16 cellular contexts compared by ENCODE assay signal in genomic region chr2:98496750-98497493, GRCh38. TPM values are rescaled to one million over a fixed set of nuclear protein-coding genes. Genes with fewer than 3 reads are reported as not detected.
DNase-seq lines count a peak whose midpoint lies in the region; ATAC-seq and TF ChIP-seq lines count a peak whose summit lies in the region.
"Had no signal": no experiment of that assay in that cellular context is flagged by ENCODE, and none has a peak within 500 bp of the region (broad histone marks: within the 10 kb centered on the region; RNA-seq: fewer than 3 reads in every experiment).

No MANE protein-coding gene starts in this region.

- H3K27ac ChIP-seq in CD4-positive, alpha-beta memory T cell (ENCODE audit: low read depth, low read length), result no peak overlapping the region
- no peak overlapping the region for H3K27ac ChIP-seq in CD8-positive, alpha-beta memory T cell (ENCODE audit: low read depth, low read length)
- no peak overlapping the region for H3K27ac ChIP-seq in naive thymus-derived CD4-positive, alpha-beta T cell (ENCODE audit: low read depth, low read length)
- H3K27ac ChIP-seq: HL-60 had no signal

- POLR2A ChIA-PET in CD4-positive, alpha-beta memory T cell (lab: Charles Lee; ENCODE audit: partially characterized antibody), result interaction anchor here (0.7 kb wide), 1 partner anchor 17 kb away, joined by 3 read pairs; no protein-coding TSS in a partner anchor
- POLR2A ChIA-PET in CD8-positive, alpha-beta memory T cell (lab: Charles Lee), result no interaction called here
- POLR2A ChIA-PET in naive thymus-derived CD4-positive, alpha-beta T cell (lab: Charles Lee), result interaction anchor here (1.1 kb wide), 1 partner anchor 9 kb away, joined by 3 read pairs; no protein-coding TSS in a partner anchor

- H3K27me3 ChIP-seq in CD4-positive, alpha-beta memory T cell (ENCODE audit: insufficient read depth, low read length), result no peaks in the 10 kb centered on the region
- H3K27me3 ChIP-seq in CD8-positive, alpha-beta memory T cell (ENCODE audit: insufficient read depth, low read length, poor library complexity, severe bottlenecking), result no peaks in the 10 kb centered on the region
- no peaks in the 10 kb centered on the region for H3K27me3 ChIP-seq in naive thymus-derived CD4-positive, alpha-beta T cell (ENCODE audit: control insufficient read depth in 2 of 2, insufficient read depth in 2 of 2, low read length in 2 of 2)

- no peak for TF ChIP-seq CTCF in chondrocyte (IDR thresholded peaks at IDR 0.05)

- no peaks in the 10 kb centered on the region for H3K27me3 Mint-ChIP-seq in CD4-positive, alpha-beta memory T cell
- H3K27me3 Mint-ChIP-seq in CD8-positive, alpha-beta memory T cell, result no peaks in the 10 kb centered on the region
- H3K27me3 Mint-ChIP-seq in chondrocyte (ENCODE audit: low read depth), result no peaks in the 10 kb centered on the region
- no peaks in the 10 kb centered on the region for H3K27me3 Mint-ChIP-seq in naive thymus-derived CD4-positive, alpha-beta T cell
- H3K27me3 Mint-ChIP-seq: B cell; CD4-positive, CD25-positive, alpha-beta regulatory T cell; IgD-negative memory B cell had no signal

- H3K9me3 Mint-ChIP-seq in CD4-positive, alpha-beta memory T cell, result peaks cover 0 to 25% (median 13%) of the 10 kb centered on the region in 8 donors
- H3K9me3 Mint-ChIP-seq in CD8-positive, alpha-beta memory T cell, result peaks cover 0 to 21% (median 13%) of the 10 kb centered on the region in 5 donors
- H3K9me3 Mint-ChIP-seq in chondrocyte (ENCODE audit: low read depth), result no peaks in the 10 kb centered on the region
- peaks cover 3 to 36% (median 13%) of the 10 kb centered on the region in 11 donors for H3K9me3 Mint-ChIP-seq in naive thymus-derived CD4-positive, alpha-beta T cell

- H3K27ac Mint-ChIP-seq in CD4-positive, alpha-beta memory T cell, result peak overlapping the region in 4 of 7 donors; percentile 1 to 81 (median 55)
- H3K27ac Mint-ChIP-seq in CD8-positive, alpha-beta memory T cell, result peak overlapping the region in 6 of 8 donors; percentile 7 to 87 (median 61)
- no peak overlapping the region for H3K27ac Mint-ChIP-seq in chondrocyte (ENCODE audit: unreplicated experiment)
- H3K27ac Mint-ChIP-seq in naive thymus-derived CD4-positive, alpha-beta T cell, result peak overlapping the region in 5 of 9 donors; percentile 15 to 83 (median 49)
- H3K27ac Mint-ChIP-seq: B cell, IgD-negative memory B cell had no signal

- CTCF ChIA-PET in CD4-positive, alpha-beta memory T cell (lab: Charles Lee; ENCODE audit: partially characterized antibody), result interaction anchor here (0.9 to 1.0 kb wide), 3 partner anchors 9 to 72 kb away, joined by 3 read pairs; no protein-coding TSS in a partner anchor
- CTCF ChIA-PET in CD8-positive, alpha-beta memory T cell (lab: Charles Lee), result interaction anchor here (2.1 kb wide), 1 partner anchor 9 kb away, joined by 8 read pairs; no protein-coding TSS in a partner anchor
- CTCF ChIA-PET in naive thymus-derived CD4-positive, alpha-beta T cell (lab: Charles Lee), result no interaction called here

- no peak overlapping the region for H3K4me3 Mint-ChIP-seq in CD4-positive, alpha-beta memory T cell
- H3K4me3 Mint-ChIP-seq in CD8-positive, alpha-beta memory T cell, result peak overlapping the region in 2 of 7 donors; percentile 6 to 19
- H3K4me3 Mint-ChIP-seq in chondrocyte (ENCODE audit: unreplicated experiment), result no peak overlapping the region
- H3K4me3 Mint-ChIP-seq in naive thymus-derived CD4-positive, alpha-beta T cell, result peak overlapping the region in 3 of 10 donors; percentile 7 to 52 (median 36)
- H3K4me3 Mint-ChIP-seq: B cell; CD4-positive, CD25-positive, alpha-beta regulatory T cell had no signal

- peaks cover 57 to 67% of the 10 kb centered on the region in 2 donors for H3K36me3 Mint-ChIP-seq in CD4-positive, alpha-beta memory T cell
- H3K36me3 Mint-ChIP-seq in CD8-positive, alpha-beta memory T cell, result peaks cover 26 to 62% (median 31%) of the 10 kb centered on the region in 3 donors
- no peaks in the 10 kb centered on the region for H3K36me3 Mint-ChIP-seq in chondrocyte (ENCODE audit: low read depth)
- H3K36me3 Mint-ChIP-seq in naive thymus-derived CD4-positive, alpha-beta T cell, result peaks cover 21 to 82% (median 55%) of the 10 kb centered on the region in 5 donors

- H3K9me3 ChIP-seq in CD4-positive, alpha-beta memory T cell (ENCODE audit: control insufficient read depth in 1 of 2, low read length in 2 of 2), result no peaks in the 10 kb centered on the region
- H3K9me3 ChIP-seq in CD8-positive, alpha-beta memory T cell (ENCODE audit: low read length), result peaks cover 10% of the 10 kb centered on the region
- peaks cover 0 to 11% (median 6%) of the 10 kb centered on the region in 3 experiments for H3K9me3 ChIP-seq in naive thymus-derived CD4-positive, alpha-beta T cell (ENCODE audit: control insufficient read depth in 2 of 3, low read length in 3 of 3)

- H3K36me3 ChIP-seq in CD4-positive, alpha-beta memory T cell (ENCODE audit: insufficient read depth, low read length), result peaks cover 8% of the 10 kb centered on the region
- peaks cover 8% of the 10 kb centered on the region for H3K36me3 ChIP-seq in CD8-positive, alpha-beta memory T cell (ENCODE audit: insufficient read depth, low read length)
- peaks cover 0 to 32% (median 0%) of the 10 kb centered on the region in 3 experiments for H3K36me3 ChIP-seq in naive thymus-derived CD4-positive, alpha-beta T cell (ENCODE audit: control insufficient read depth in 2 of 3, insufficient read depth in 3 of 3, low read length in 3 of 3)
- H3K36me3 ChIP-seq: HAP-1 had no signal

- ATAC-seq in naive thymus-derived CD4-positive, alpha-beta T cell, result no peak
- no peak for ATAC-seq in HG02610 (IDR thresholded peaks at IDR 0.05; ENCODE audit: unreplicated experiment)

- no peak for DNase-seq in CD4-positive, alpha-beta memory T cell
- no peak for DNase-seq in CD8-positive, alpha-beta memory T cell
- DNase-seq in chondrocyte (ENCODE audit: low spot score) (peak; percentile 30), SKM-1 (lab: John Stamatoyannopoulos, UW; ENCODE audit: unreplicated experiment) (no peak)
- DNase-seq in naive thymus-derived CD4-positive, alpha-beta T cell, result no peak
- no peak for DNase-seq in stimulated activated naive CD4-positive, alpha-beta T cell treated with Interleukin-2 at 50 U/mL for 16 hours (lab: John Stamatoyannopoulos, UW)
- DNase-seq: CD4-positive, CD25-positive, alpha-beta regulatory T cell; DMS79; NCI-H1930; NCI-H526 treated with DMSO at 0.1 percent for 48 hours; SIG-M5 had no signal

- peaks cover 42 to 75% (median 60%) of the 10 kb centered on the region in 4 donors for H3K4me1 Mint-ChIP-seq in CD4-positive, alpha-beta memory T cell
- peaks cover 70 to 84% (median 81%) of the 10 kb centered on the region in 3 donors for H3K4me1 Mint-ChIP-seq in CD8-positive, alpha-beta memory T cell
- H3K4me1 Mint-ChIP-seq in chondrocyte (ENCODE audit: low read depth), result peaks cover 16% of the 10 kb centered on the region
- H3K4me1 Mint-ChIP-seq in naive thymus-derived CD4-positive, alpha-beta T cell, result peaks cover 31 to 85% (median 77%) of the 10 kb centered on the region in 7 donors
- H3K4me1 Mint-ChIP-seq: B cell had no signal

- no peak overlapping the region for H3K4me3 ChIP-seq in CD4-positive, alpha-beta memory T cell (ENCODE audit: low read length in 2 of 2)
- H3K4me3 ChIP-seq in CD8-positive, alpha-beta memory T cell (ENCODE audit: low read length), result no peak overlapping the region
- H3K4me3 ChIP-seq in naive thymus-derived CD4-positive, alpha-beta T cell (ENCODE audit: low read length), result no peak overlapping the region
- H3K4me3 ChIP-seq: HAP-1 had no signal

- H3K4me1 ChIP-seq in CD4-positive, alpha-beta memory T cell (ENCODE audit: insufficient read depth, low read length), result peaks cover 48% of the 10 kb centered on the region
- peaks cover 19% of the 10 kb centered on the region for H3K4me1 ChIP-seq in CD8-positive, alpha-beta memory T cell (ENCODE audit: insufficient read depth, low read length)
- peaks cover 0 to 29% of the 10 kb centered on the region in 2 donors for H3K4me1 ChIP-seq in naive thymus-derived CD4-positive, alpha-beta T cell (ENCODE audit: control insufficient read depth in 2 of 2, insufficient read depth in 2 of 2, low read length in 2 of 2)

- intact Hi-C loops in CD4-positive, alpha-beta memory T cell (cut with micrococcal nuclease), result no loop called here
- intact Hi-C loops in naive thymus-derived CD4-positive, alpha-beta T cell (cut with micrococcal nuclease), result no loop called here

RNA-seq across cellular contexts. Expression of gene INPP4A, which starts 52.3 kb away (rescaled TPM):
- total RNA-seq in CD4-positive, alpha-beta memory T cell, result 100 to 1,000 TPM; 133 TPM
- 10 to 100 TPM; 30.5 to 50.7 TPM for polyA plus RNA-seq in CD4-positive, alpha-beta memory T cell
- total RNA-seq in CD8-positive, alpha-beta memory T cell, result 10 to 100 TPM; 41.0 to 46.9 TPM
- 61.4 TPM for polyA plus RNA-seq in CD8-positive, alpha-beta memory T cell
- 25.9 to 33.3 TPM (median 26.1 TPM) in 3 replicates for total RNA-seq in chondrocyte
- total RNA-seq in naive thymus-derived CD4-positive, alpha-beta T cell, result 100 to 1,000 TPM; 126 to 165 (median 157) TPM
- 10 to 100 TPM; 51.4 to 75.4 TPM for polyA plus RNA-seq in naive thymus-derived CD4-positive, alpha-beta T cell
